8 cellular contexts compared by ENCODE assay signal in the genomic region with DNA sequence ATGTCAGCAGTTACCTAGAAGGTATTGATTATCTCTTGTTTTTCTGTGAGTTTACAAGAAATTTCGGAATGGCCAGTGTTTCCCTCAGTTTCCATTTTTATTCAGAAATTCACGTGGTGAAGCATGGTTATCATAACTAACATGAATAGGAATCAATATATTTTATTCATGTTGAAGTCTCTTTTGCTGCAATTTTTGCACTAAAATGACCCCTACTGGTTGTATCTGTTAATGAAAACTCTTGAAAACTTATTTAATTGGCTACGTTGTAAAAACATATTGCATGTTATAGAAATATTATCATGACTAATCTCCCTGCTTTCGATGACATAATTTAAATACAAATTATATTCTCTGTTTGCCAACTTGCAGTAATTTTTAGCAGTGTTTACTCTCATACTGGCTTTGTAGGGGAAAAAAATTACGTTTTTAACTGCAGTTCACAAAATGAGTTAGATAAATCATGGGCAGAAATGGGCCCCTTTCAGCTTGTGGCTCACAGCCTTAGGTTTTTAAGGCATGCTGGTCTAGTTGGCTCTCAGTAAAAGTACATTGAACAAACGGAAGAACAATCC. TPM values are rescaled to one million over a fixed set of nuclear protein-coding genes. Genes with fewer than 3 reads are reported as not detected.
DNase-seq lines count a peak whose midpoint lies in the region; ATAC-seq and TF ChIP-seq lines count a peak whose summit lies in the region.

No MANE protein-coding gene starts in this region.

- 44% methylated on average over 6 of the region's 6 CpGs for WGBS in right cardiac atrium

- H3K4me1 ChIP-seq in right cardiac atrium (ENCODE audit: control insufficient read depth, insufficient read depth, low read length) (peaks cover 6% of the 10 kb centered on the region), uterus (peaks cover 0 to 10% of the 10 kb centered on the region in 2 donors)

- DNase-seq in right cardiac atrium (no peak), Right ventricle myocardium inferior (ENCODE audit: missing footprints) (no peak), kidney epithelial cell (ENCODE audit: low read depth) (no peak), uterus (no peak)
- no peak for DNase-seq in stimulated activated CD4-positive, alpha-beta T cell treated with anti-CD3 and anti-CD28 coated beads, Interleukin-12 subunit alpha, Interleukin-12 subunit beta, amount 100 ng/mL, for 4 hours

- H3K4me3 ChIP-seq in right cardiac atrium (ENCODE audit: low read length) (peak overlapping the region; percentile 97), WI38 (ENCODE audit: low read depth, low read length) (peak overlapping the region; percentile 97), kidney epithelial cell (ENCODE audit: low read depth, low read length) (peak overlapping the region; percentile 60), uterus (peak overlapping the region in 1 of 2 donors; percentile 87)

- no peak for TF ChIP-seq CTCF in WI38 (IDR thresholded peaks at IDR 0.05; ENCODE audit: low read depth, low read length)
- peak; percentile 21 for TF ChIP-seq CTCF in kidney epithelial cell (IDR thresholded peaks at IDR 0.05; ENCODE audit: insufficient read depth, low read length, poor library complexity, severe bottlenecking)
- TF ChIP-seq CTCF in uterus (IDR thresholded peaks at IDR 0.05) = peak in 2 of 4 experiments; percentile 22 to 34

- TF ChIP-seq POLR2A in uterus (IDR thresholded peaks at IDR 0.05) = no peak

- H3K9me3 ChIP-seq in right cardiac atrium (ENCODE audit: control insufficient read depth, low read length) = no peaks in the 10 kb centered on the region
- no peaks in the 10 kb centered on the region for H3K9me3 ChIP-seq in uterus

- H3K27ac ChIP-seq in right cardiac atrium (ENCODE audit: low read length) (no peak overlapping the region), uterus (peak overlapping the region; percentile 93 to 96)

- intact Hi-C loops in right cardiac atrium (cut with DNase I) (loop anchor here in 3 of 4 donors (5.0 to 10.0 kb wide), 3 partner anchors 53 to 146 kb away; no protein-coding TSS in a partner anchor), Right ventricle myocardium inferior (cut with DNase I) (loop anchor here (2.0 to 5.0 kb wide), 2 partner anchors 58 to 98 kb away; no protein-coding TSS in a partner anchor), uterus (cut with DNase I; ENCODE audit: low total_unique reads) (loop anchor here (10.0 kb wide), 2 partner anchors 86 to 1806 kb away; no protein-coding TSS in a partner anchor)

- no peaks in the 10 kb centered on the region for H3K27me3 ChIP-seq in right cardiac atrium (ENCODE audit: control insufficient read depth, insufficient read depth)
- H3K27me3 ChIP-seq in kidney epithelial cell (ENCODE audit: control insufficient read depth, insufficient read depth, low read length) = no peaks in the 10 kb centered on the region
- no peaks in the 10 kb centered on the region for H3K27me3 ChIP-seq in uterus

- H3K36me3 ChIP-seq in kidney epithelial cell (ENCODE audit: control insufficient read depth, insufficient read depth, low read length) (no peaks in the 10 kb centered on the region), uterus (no peaks in the 10 kb centered on the region)

- ATAC-seq in right cardiac atrium (no peak), Right ventricle myocardium inferior (no peak), HG03135 (IDR thresholded peaks at IDR 0.05; ENCODE audit: unreplicated experiment) (no peak), GM18907 (IDR thresholded peaks at IDR 0.05; ENCODE audit: unreplicated experiment) (no peak)

RNA-seq across cellular contexts. Expression of gene CRIM1, which starts 3.5 kb away (rescaled TPM):
- total RNA-seq in right cardiac atrium (10 to 100 TPM; 21.2 to 34.0 (median 29.3) TPM), Right ventricle myocardium inferior (21.7 TPM), kidney epithelial cell (103 and 145 TPM in 2 replicates), uterus (100 to 1,000 TPM in 1 of 4 donors, 10 to 100 TPM in 3; 51.2 to 168 (median 66.6) TPM)
- polyA plus RNA-seq in right cardiac atrium = 10.5 TPM
